8 cellular contexts compared by ENCODE assay signal in genomic region chrX:107627792-107628661, GRCh38. TPM values are rescaled to one million over a fixed set of nuclear protein-coding genes. Genes with fewer than 3 reads are reported as not detected.
DNase-seq lines count a peak whose midpoint lies in the region; ATAC-seq, FAIRE-seq and TF ChIP-seq lines count a peak whose summit lies in the region.

TSS of gene PRPS1 (plus strand) at chrX:107628510. CDS start at chrX:107628629, 119 bp downstream.

- in situ Hi-C loops in gastrocnemius medialis (cut with MboI; ENCODE audit: low sequenced_read_pairs in 4 of 4) = loop anchor here in 1 of 4 donors (25.0 kb wide), 1 partner anchor 459 kb away; the partner anchor contains the start of genes ATG4A and PSMD10

- H3K4me1 ChIP-seq in body of pancreas (peaks cover 6% of the 10 kb centered on the region), gastrocnemius medialis (peaks cover 0 to 10% of the 10 kb centered on the region in 2 donors)

- H3K36me3 ChIP-seq in body of pancreas (replicated peaks in 1 of 2; ENCODE audit: insufficient read depth in 1 of 2, low read depth in 2 of 2) (no peaks in the 10 kb centered on the region), gastrocnemius medialis (no peaks in the 10 kb centered on the region)

- DNase-seq in NCI-H2107 treated with DMSO at 0.1 percent for 48 hours (lab: John Stamatoyannopoulos, UW; ENCODE audit: unreplicated experiment) = peak; percentile 97
- peak; percentile 89 to 94 (median 90) for DNase-seq in body of pancreas
- peak; percentile 78 for DNase-seq in iPS DF 4.7 (ENCODE audit: extremely low read depth, low spot score)
- peak; percentile 81 to 87 for DNase-seq in gastrocnemius medialis

- FAIRE-seq in TTC549 (lab: Jason Lieb, UNC) = peak; percentile 88

- peak within 1 kb of the TSS; percentile 86 for H3K27ac ChIP-seq in 22Rv1
- H3K27ac ChIP-seq in body of pancreas = peak within 1 kb of the TSS; percentile 23 to 85 (median 65)
- H3K27ac ChIP-seq in gastrocnemius medialis = peak within 1 kb of the TSS; percentile 73 to 90 (median 84)

- ATAC-seq in GM18520 (IDR thresholded peaks at IDR 0.05; ENCODE audit: unreplicated experiment) (peak; percentile 100), HG03064 (IDR thresholded peaks at IDR 0.05; ENCODE audit: low read depth, unreplicated experiment) (peak; percentile 99), body of pancreas (peak; percentile 99), gastrocnemius medialis (peak; percentile 94 to 98)

- peak within 1 kb of the TSS in 1 of 2 donors; percentile 48 for H3K4me3 ChIP-seq in body of pancreas
- H3K4me3 ChIP-seq in gastrocnemius medialis = peak within 1 kb of the TSS; percentile 57 to 76 (median 71)

- H3K27me3 ChIP-seq in body of pancreas (no peaks in the 10 kb centered on the region), gastrocnemius medialis (no peaks in the 10 kb centered on the region)

- WGBS in body of pancreas, 2 donors = 1 to 11% methylated on average over 4 to 38 of the region's 38 CpGs

- TF ChIP-seq CTCF in 22Rv1 (IDR thresholded peaks at IDR 0.05) (no peak), body of pancreas (IDR thresholded peaks at IDR 0.05) (peak in 2 of 7 experiments; percentile 6 to 7), gastrocnemius medialis (IDR thresholded peaks at IDR 0.05 in 4 of 5, conservative IDR thresholded peaks at IDR 0.05 in 1 of 5) (no peak)

- H3K9me3 ChIP-seq in body of pancreas (no peaks in the 10 kb centered on the region), gastrocnemius medialis (no peaks in the 10 kb centered on the region)

- intact Hi-C loops in body of pancreas (cut with DNase I) = no loop called here
- intact Hi-C loops in gastrocnemius medialis (cut with DNase I; ENCODE audit: low total_unique reads) = loop anchor here (5.0 kb wide), 1 partner anchor 511 kb away; the partner anchor contains the start of gene RBM41

- TF ChIP-seq POLR2A in body of pancreas (IDR thresholded peaks at IDR 0.05) (peak; percentile 44 to 82 (median 79)), gastrocnemius medialis (IDR thresholded peaks at IDR 0.05) (peak; percentile 72 to 85)

RNA-seq across cellular contexts. Expression of gene PRPS1, which starts in this region (rescaled TPM):
- total RNA-seq in body of pancreas = 10 to 100 TPM in 1 of 2 donors, 1 to 10 TPM in 1; 6.5 to 18.1 TPM
- 10 to 100 TPM; 19.6 to 46.0 (median 30.9) TPM for total RNA-seq in gastrocnemius medialis
